7 cellular contexts compared by ENCODE assay signal in the genomic region with DNA sequence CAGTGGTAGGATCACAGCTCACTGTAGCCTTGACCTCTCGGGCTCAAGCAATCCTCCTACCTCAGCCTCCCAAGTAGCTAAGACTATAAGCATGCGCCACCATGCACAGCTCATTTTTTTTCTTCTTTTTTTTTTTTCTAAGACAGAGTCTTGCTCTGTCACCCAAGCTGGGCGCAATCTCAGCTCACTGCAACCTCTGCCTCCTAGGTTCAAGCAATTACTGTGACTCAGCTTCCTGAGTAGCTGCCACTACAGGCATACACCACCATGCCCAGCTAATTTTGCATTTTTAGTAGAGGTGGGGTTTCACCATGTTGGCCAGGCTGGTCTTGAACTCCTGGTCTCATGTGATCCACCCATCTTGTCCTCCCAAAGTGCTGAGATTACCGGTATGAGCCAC. TPM values are rescaled to one million over a fixed set of nuclear protein-coding genes. Genes with fewer than 3 reads are reported as not detected.
A peak's percentile ranks its signal among the peaks of the same experiment; 100 is the strongest.
DNase-seq lines count a peak whose midpoint lies in the region; ATAC-seq and TF ChIP-seq lines count a peak whose summit lies in the region.
"Not testable (repeated sequence)": the region's sequence is repeated elsewhere in the genome, so short reads cannot be mapped to it uniquely, and the experiment has no call there.

No MANE protein-coding gene starts in this region.

- intact Hi-C loops in Panc1 (cut with micrococcal nuclease; ENCODE audit: unreplicated experiment): not testable (repeated sequence)
- intact Hi-C loops in activated CD4-positive, alpha-beta T cell treated with anti-CD3 and anti-CD28 coated beads for 36 hours (cut with DNase I, micrococcal nuclease): loop anchor here in 1 of 2 experiments (5.0 kb wide), 1 partner anchor 448 kb away; no protein-coding TSS in a partner anchor

- not testable (repeated sequence) for H3K27me3 Mint-ChIP-seq in activated CD4-positive, alpha-beta T cell treated with anti-CD3 and anti-CD28 coated beads for 36 hours; activated T-helper 17 cell treated with anti-CD3 and anti-CD28 coated beads, Interleukin-2, amount 50 U/mL, for 72 hours

- not testable (repeated sequence) for H3K9me3 ChIP-seq in Panc1 (ENCODE audit: control insufficient read depth, insufficient read depth, low read depth, low read length)

- H3K4me3 Mint-ChIP-seq in activated CD4-positive, alpha-beta T cell treated with anti-CD3 and anti-CD28 coated beads for 36 hours: not testable (repeated sequence)
- peak overlapping the region; percentile 32 for H3K4me3 Mint-ChIP-seq in activated T-helper 17 cell treated with anti-CD3 and anti-CD28 coated beads, Interleukin-2, amount 50 U/mL, for 72 hours

- peaks cover 27% of the 10 kb centered on the region for H3K4me1 Mint-ChIP-seq in activated CD4-positive, alpha-beta T cell treated with anti-CD3 and anti-CD28 coated beads for 36 hours
- H3K4me1 Mint-ChIP-seq in activated T-helper 17 cell treated with anti-CD3 and anti-CD28 coated beads, Interleukin-2, amount 50 U/mL, for 72 hours: not testable (repeated sequence)

- not testable (repeated sequence) for H3K9me3 Mint-ChIP-seq in activated CD4-positive, alpha-beta T cell treated with anti-CD3 and anti-CD28 coated beads for 36 hours (ENCODE audit: low read depth); activated T-helper 17 cell treated with anti-CD3 and anti-CD28 coated beads, Interleukin-2, amount 50 U/mL, for 72 hours

- H3K27ac Mint-ChIP-seq in activated CD4-positive, alpha-beta T cell treated with anti-CD3 and anti-CD28 coated beads for 36 hours; activated T-helper 17 cell treated with anti-CD3 and anti-CD28 coated beads, Interleukin-2, amount 50 U/mL, for 72 hours: not testable (repeated sequence)

- not testable (repeated sequence) for H3K4me1 ChIP-seq in Panc1 (ENCODE audit: control insufficient read depth, insufficient read depth, low read length)

- H3K36me3 ChIP-seq in Panc1 (ENCODE audit: control insufficient read depth, insufficient read depth, low read length): not testable (repeated sequence)

- peak; percentile 14; the same call in 1 of the 2 replicates for ATAC-seq in Panc1
- ATAC-seq in activated CD4-positive, alpha-beta T cell treated with anti-CD3 and anti-CD28 coated beads for 36 hours: peak; percentile 57
- ATAC-seq in activated T-helper 17 cell treated with anti-CD3 and anti-CD28 coated beads, Interleukin-2, amount 50 U/mL, for 72 hours (replicated peaks): peak; percentile 36

- peak; percentile 37 for DNase-seq in EH (ENCODE audit: low read depth)
- DNase-seq in HT1080 (ENCODE audit: low read depth): peak; percentile 81
- not testable (repeated sequence) for DNase-seq in Panc1 (ENCODE audit: low read depth, low spot score)
- peak; percentile 60 for DNase-seq in activated CD4-positive, alpha-beta T cell treated with anti-CD3 and anti-CD28 coated beads for 36 hours
- DNase-seq in dermis blood vessel endothelial cell: peak; percentile 34
- peak; percentile 12 for DNase-seq in mesenteric fat pad (ENCODE audit: low spot score)

- in situ Hi-C loops in Panc1 (cut with HindIII; ENCODE audit: low pct_unique_long_range_greater_than_20kb, low sequenced_read_pairs): not testable (repeated sequence)

- not testable (repeated sequence) for TF ChIP-seq CTCF in Panc1 (IDR thresholded peaks at IDR 0.05)

- H3K27ac ChIP-seq in Panc1 (ENCODE audit: low read length): not testable (repeated sequence)

- not testable (repeated sequence) for H3K27me3 ChIP-seq in Panc1 (ENCODE audit: control insufficient read depth, insufficient read depth, low read length)

- H3K4me3 ChIP-seq in Panc1 (ENCODE audit: low read depth in 2 of 2, low read length in 2 of 2): not testable (repeated sequence)

- POLR2A ChIA-PET in Panc1 (lab: Charles Lee): interaction anchor here (0.6 to 1.0 kb wide), 2 partner anchors 40 to 51 kb away, joined by 4 to 10 read pairs; no protein-coding TSS in a partner anchor
- POLR2A ChIA-PET in activated CD4-positive, alpha-beta T cell treated with anti-CD3 and anti-CD28 coated beads for 36 hours (lab: Charles Lee): not testable (repeated sequence)

- H3K36me3 Mint-ChIP-seq in activated CD4-positive, alpha-beta T cell treated with anti-CD3 and anti-CD28 coated beads for 36 hours (ENCODE audit: low read depth); activated T-helper 17 cell treated with anti-CD3 and anti-CD28 coated beads, Interleukin-2, amount 50 U/mL, for 72 hours (ENCODE audit: low read depth): not testable (repeated sequence)

- CTCF ChIA-PET in Panc1 (lab: Charles Lee): interaction anchor here (0.6 to 0.7 kb wide), 3 partner anchors 22 to 32 kb away, joined by 3 to 4 read pairs (median 4); no protein-coding TSS in a partner anchor
- CTCF ChIA-PET in activated CD4-positive, alpha-beta T cell treated with anti-CD3 and anti-CD28 coated beads for 36 hours (lab: Charles Lee): interaction anchor here (0.6 kb wide), 2 partner anchors 186 to 444 kb away, joined by 3 to 4 read pairs; no protein-coding TSS in a partner anchor

- not testable (repeated sequence) for BruUV-seq in Panc1 (replicated peaks; lab: Mats Ljungman, UMichigan)

RNA-seq across cellular contexts. Expression of gene MTCH2, which starts 22.6 kb away (rescaled TPM):
- 116 and 192 TPM in 2 replicates for total RNA-seq in HT1080 (2014; rRNA removed; shearing (Covaris generic))
- 105 and 131 TPM in 2 replicates for polyA plus RNA-seq in HT1080 (2015; cell fraction: cytosol; rRNA removed)
- 53.1 and 62.8 TPM in 2 replicates for polyA plus RNA-seq in HT1080 (2015; cell fraction: nucleus; rRNA removed)
- 230 TPM for total RNA-seq in Panc1 (2021; ENCODE audit: unreplicated experiment)
- 206 TPM for polyA plus RNA-seq in Panc1 (2012; ENCODE audit: insufficient read length)
- 100 to 1,000 TPM in 1 of 2 experiments, 10 to 100 TPM in 1; 94.8 to 138 TPM for total RNA-seq in activated CD4-positive, alpha-beta T cell treated with anti-CD3 and anti-CD28 coated beads for 36 hours
- total RNA-seq in activated T-helper 17 cell treated with anti-CD3 and anti-CD28 coated beads, Interleukin-2, amount 50 U/mL, for 72 hours: 100 to 1,000 TPM in 1 of 2 donors, 10 to 100 TPM in 1; 91.2 to 173 TPM
- 104 and 133 TPM in 2 replicates for total RNA-seq in dermis blood vessel endothelial cell
- total RNA-seq in mesenteric fat pad: 110 TPM

RNA-seq across cellular contexts. Expression of gene AGBL2, which starts 50.2 kb away (rescaled TPM):
- 0.08 and 0.13 TPM in 2 replicates for total RNA-seq in HT1080 (2014; rRNA removed; shearing (Covaris generic))
- polyA plus RNA-seq in HT1080 (2015; cell fraction: cytosol; rRNA removed): 0.58 and 0.83 TPM in 2 replicates
- 6.4 and 8.7 TPM in 2 replicates for polyA plus RNA-seq in HT1080 (2015; cell fraction: nucleus; rRNA removed)
- total RNA-seq in Panc1 (2021; ENCODE audit: unreplicated experiment) (6.8 TPM), dermis blood vessel endothelial cell (0.17 and 0.23 TPM in 2 replicates), mesenteric fat pad (0.42 TPM)
- polyA plus RNA-seq in Panc1 (2012; ENCODE audit: insufficient read length): 3.2 TPM
- total RNA-seq in activated CD4-positive, alpha-beta T cell treated with anti-CD3 and anti-CD28 coated beads for 36 hours: 1 to 10 TPM; 3.5 to 5.6 TPM
- total RNA-seq in activated T-helper 17 cell treated with anti-CD3 and anti-CD28 coated beads, Interleukin-2, amount 50 U/mL, for 72 hours: 1 to 10 TPM; 3.7 to 8.6 TPM
